Comparison of ENCODE assay signal across 1 cellular context in the genomic region with DNA sequence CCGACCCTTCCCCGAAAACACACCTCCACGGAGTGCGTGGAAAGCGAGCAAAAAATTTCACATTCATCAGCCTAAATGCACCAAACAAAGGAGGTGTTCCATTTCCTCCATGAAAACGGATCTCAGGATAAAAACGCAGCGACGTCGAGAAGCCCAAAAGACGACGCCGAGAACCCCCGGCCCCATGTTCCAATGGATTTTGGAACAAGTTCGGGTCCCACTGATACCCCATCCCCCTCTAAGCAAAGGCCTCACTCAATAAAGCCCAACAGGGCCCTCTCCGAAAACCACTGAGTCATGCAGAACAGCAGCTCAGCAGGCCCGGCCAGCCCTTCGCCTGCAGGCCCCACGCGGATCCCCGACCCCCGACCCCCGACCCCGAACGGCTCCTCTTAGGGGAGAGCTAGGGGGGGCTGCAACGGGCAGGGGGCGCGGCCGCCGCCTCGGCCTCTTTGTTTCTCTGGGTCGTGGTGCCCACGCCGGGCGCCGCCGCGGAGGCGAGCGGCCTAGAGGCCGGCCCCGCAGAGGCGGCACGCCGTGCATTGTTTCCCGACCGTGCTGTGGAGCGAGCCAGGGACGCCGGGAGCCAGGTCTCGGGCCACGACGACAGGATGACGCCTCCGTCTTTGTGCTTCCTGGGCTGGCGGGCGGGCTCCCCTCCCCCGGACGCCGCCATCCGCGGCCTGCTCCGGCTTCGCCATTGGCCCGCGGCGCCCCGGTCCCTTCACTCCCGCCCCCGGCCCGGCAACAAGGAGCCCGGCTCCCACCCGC.
TF ChIP-seq lines count a peak whose summit lies in the region.

No MANE protein-coding gene starts in this region.

TF ChIP-seq in HCT116, 20 proteins besides CTCF, POLR2A, EP300 and RAD21 (continued from another document):
- TF ChIP-seq, protein P1, sequence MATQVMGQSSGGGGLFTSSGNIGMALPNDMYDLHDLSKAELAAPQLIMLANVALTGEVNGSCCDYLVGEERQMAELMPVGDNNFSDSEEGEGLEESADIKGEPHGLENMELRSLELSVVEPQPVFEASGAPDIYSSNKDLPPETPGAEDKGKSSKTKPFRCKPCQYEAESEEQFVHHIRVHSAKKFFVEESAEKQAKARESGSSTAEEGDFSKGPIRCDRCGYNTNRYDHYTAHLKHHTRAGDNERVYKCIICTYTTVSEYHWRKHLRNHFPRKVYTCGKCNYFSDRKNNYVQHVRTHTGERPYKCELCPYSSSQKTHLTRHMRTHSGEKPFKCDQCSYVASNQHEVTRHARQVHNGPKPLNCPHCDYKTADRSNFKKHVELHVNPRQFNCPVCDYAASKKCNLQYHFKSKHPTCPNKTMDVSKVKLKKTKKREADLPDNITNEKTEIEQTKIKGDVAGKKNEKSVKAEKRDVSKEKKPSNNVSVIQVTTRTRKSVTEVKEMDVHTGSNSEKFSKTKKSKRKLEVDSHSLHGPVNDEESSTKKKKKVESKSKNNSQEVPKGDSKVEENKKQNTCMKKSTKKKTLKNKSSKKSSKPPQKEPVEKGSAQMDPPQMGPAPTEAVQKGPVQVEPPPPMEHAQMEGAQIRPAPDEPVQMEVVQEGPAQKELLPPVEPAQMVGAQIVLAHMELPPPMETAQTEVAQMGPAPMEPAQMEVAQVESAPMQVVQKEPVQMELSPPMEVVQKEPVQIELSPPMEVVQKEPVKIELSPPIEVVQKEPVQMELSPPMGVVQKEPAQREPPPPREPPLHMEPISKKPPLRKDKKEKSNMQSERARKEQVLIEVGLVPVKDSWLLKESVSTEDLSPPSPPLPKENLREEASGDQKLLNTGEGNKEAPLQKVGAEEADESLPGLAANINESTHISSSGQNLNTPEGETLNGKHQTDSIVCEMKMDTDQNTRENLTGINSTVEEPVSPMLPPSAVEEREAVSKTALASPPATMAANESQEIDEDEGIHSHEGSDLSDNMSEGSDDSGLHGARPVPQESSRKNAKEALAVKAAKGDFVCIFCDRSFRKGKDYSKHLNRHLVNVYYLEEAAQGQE (IDR thresholded peaks at IDR 0.05; ENCODE audit: low read depth): no peak
- TF ChIP-seq EZH2phosphoT487 (IDR thresholded peaks at IDR 0.05; ENCODE audit: borderline replicate concordance) (no peak), POLR2AphosphoS5 (IDR thresholded peaks at IDR 0.05; ENCODE audit: low read depth, low read length) (no peak), ELF1 (IDR thresholded peaks at IDR 0.05; ENCODE audit: borderline replicate concordance, low read depth) (no peak)
